Comparison of ENCODE assay signal across 17 cellular contexts in the genomic region with DNA sequence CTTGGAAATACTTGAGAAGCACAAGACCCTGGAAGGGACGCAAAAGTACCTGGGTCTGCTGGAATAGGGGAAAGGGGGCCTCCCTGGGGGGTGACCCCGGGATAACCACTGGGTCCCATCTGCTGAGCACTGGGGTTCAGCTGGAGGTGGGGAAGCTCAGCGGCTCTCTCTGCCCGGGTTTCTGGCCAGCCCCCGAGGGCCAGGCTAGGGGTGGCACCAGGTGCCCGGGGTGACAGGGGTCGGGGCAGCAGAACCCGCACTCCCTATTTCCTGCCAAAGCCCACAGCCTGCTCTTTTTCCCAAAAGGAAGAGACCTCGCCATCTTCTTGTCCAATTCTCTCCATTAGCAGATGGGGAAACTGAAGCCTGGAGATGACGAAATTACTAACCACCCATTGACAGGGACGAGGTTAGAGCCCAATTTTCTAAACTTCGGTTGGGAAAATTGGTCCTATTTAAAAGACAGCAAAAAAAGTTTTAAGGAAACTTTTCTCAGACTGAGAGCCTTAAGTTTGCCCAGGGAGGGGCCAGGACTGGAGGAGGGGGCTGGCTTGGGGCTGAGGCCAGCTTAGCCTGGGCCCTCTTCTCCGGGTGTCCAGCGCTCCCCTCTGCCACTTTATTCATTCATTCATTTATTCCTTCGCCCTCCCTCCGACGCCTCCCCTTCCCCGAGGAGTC. TPM values are rescaled to one million over a fixed set of nuclear protein-coding genes. Genes with fewer than 3 reads are reported as not detected.
DNase-seq lines count a peak whose midpoint lies in the region; ATAC-seq lines count a peak whose summit lies in the region.
"Had no signal": no experiment of that assay in that cellular context is flagged by ENCODE, and none has a peak within 500 bp of the region (broad histone marks: within the 10 kb centered on the region; RNA-seq: fewer than 3 reads in every experiment).

No MANE protein-coding gene starts in this region.

- H3K9me3 Mint-ChIP-seq in activated naive CD4-positive, alpha-beta T cell treated with anti-CD3 and anti-CD28 coated beads, Interleukin-2, amount 50 U/mL, for 72 hours = peaks cover 0 to 7% of the 10 kb centered on the region in 2 donors
- H3K9me3 Mint-ChIP-seq in activated T-helper 1 cell treated with anti-CD3 and anti-CD28 coated beads, Interleukin-12 subunit alpha, Interleukin-12 subunit beta, Interleukin-2, Interleukin-4 antibody, amounts not matched to agents 30 ng/mL and 10 ng/mL and 1 ng/mL, durations not matched to agents 14 hours and 24 hours and 36 hours = peaks cover 5% of the 10 kb centered on the region
- H3K9me3 Mint-ChIP-seq: natural killer cell treated with Interleukin-12 subunit alpha and Interleukin-12 subunit beta and Interleukin-15 and Interleukin-18, amount 100 ng/mL, for 72 hours had no signal

- peaks cover 24% of the 10 kb centered on the region for H3K4me1 Mint-ChIP-seq in activated T-helper 1 cell treated with anti-CD3 and anti-CD28 coated beads, Interleukin-12 subunit alpha, Interleukin-12 subunit beta, Interleukin-2, Interleukin-4 antibody, amounts not matched to agents 30 ng/mL and 10 ng/mL and 1 ng/mL, durations not matched to agents 14 hours and 24 hours and 36 hours (ENCODE audit: low read depth)
- H3K4me1 Mint-ChIP-seq: memory B cell had no signal

- no peak overlapping the region for H3K27ac Mint-ChIP-seq in activated naive CD4-positive, alpha-beta T cell treated with anti-CD3 and anti-CD28 coated beads, Interleukin-2, amount 50 U/mL, for 72 hours
- H3K27ac Mint-ChIP-seq in activated T-helper 1 cell treated with anti-CD3 and anti-CD28 coated beads, Interleukin-12 subunit alpha, Interleukin-12 subunit beta, Interleukin-2, Interleukin-4 antibody, amounts not matched to agents 30 ng/mL and 10 ng/mL and 1 ng/mL, durations not matched to agents 14 hours and 24 hours and 36 hours = peak overlapping the region; percentile 75
- H3K27ac Mint-ChIP-seq: memory B cell; natural killer cell treated with Interleukin-12 subunit alpha and Interleukin-12 subunit beta and Interleukin-15 and Interleukin-18, amount 100 ng/mL, for 72 hours; stimulated activated memory B cell treated with anti-CD40 and anti-IgM and Interleukin-4, amounts not matched to agents 10 μg/mL and 1 μg/mL and 100 μg/mL, for 72 hours had no signal

- H3K4me3 Mint-ChIP-seq in activated T-helper 1 cell treated with anti-CD3 and anti-CD28 coated beads, Interleukin-12 subunit alpha, Interleukin-12 subunit beta, Interleukin-2, Interleukin-4 antibody, amounts not matched to agents 30 ng/mL and 10 ng/mL and 1 ng/mL, durations not matched to agents 14 hours and 24 hours and 36 hours = no peak overlapping the region
- H3K4me3 Mint-ChIP-seq: memory B cell had no signal

- DNase-seq in activated naive CD4-positive, alpha-beta T cell treated with anti-CD3 and anti-CD28 coated beads, Interleukin-2, amount 50 U/mL, for 16 hours = peak; percentile 11
- DNase-seq in activated naive CD4-positive, alpha-beta T cell treated with anti-CD3 and anti-CD28 coated beads, Interleukin-2, amount 50 U/mL, for 72 hours (ENCODE audit: low spot score in 2 of 2) = no peak
- DNase-seq in activated T-helper 1 cell treated with anti-CD3 and anti-CD28 coated beads, Interleukin-12 subunit alpha, Interleukin-12 subunit beta, Interleukin-2, Interleukin-4 antibody, amounts not matched to agents 30 ng/mL and 10 ng/mL and 1 ng/mL, durations not matched to agents 14 hours and 24 hours and 36 hours (ENCODE audit: low spot score) = no peak
- DNase-seq in mesenteric fat pad (ENCODE audit: low spot score) (peak; percentile 60), HK-2 (ENCODE audit: unreplicated experiment) (no peak)
- no peak for DNase-seq in effector CD8-positive, alpha-beta T cell (lab: John Stamatoyannopoulos, UW)
- DNase-seq: activated gamma-delta T cell treated with Interleukin-2 at 50 U/mL for 16 hours, colonic mucosa, NCI-H2107, NCI-H524 treated with DMSO at 0.1 percent for 48 hours had no signal

- ATAC-seq in activated naive CD4-positive, alpha-beta T cell treated with anti-CD3 and anti-CD28 coated beads, Interleukin-2, amount 50 U/mL, for 72 hours = no peak
- no peak for ATAC-seq in GM19397 (IDR thresholded peaks at IDR 0.05; ENCODE audit: unreplicated experiment)
- no peak for ATAC-seq in HG02970 (IDR thresholded peaks at IDR 0.05; ENCODE audit: low FRiP score, unreplicated experiment)
- ATAC-seq: natural killer cell treated with Interleukin-12 subunit alpha and Interleukin-12 subunit beta and Interleukin-15 and Interleukin-18, amount 100 ng/mL, for 72 hours; Right ventricle myocardium inferior; stimulated activated memory B cell treated with anti-CD40 and anti-IgM and Interleukin-4, amounts not matched to agents 10 μg/mL and 1 μg/mL and 100 μg/mL, for 72 hours had no signal

- intact Hi-C loops in activated T-helper 1 cell treated with anti-CD3 and anti-CD28 coated beads, Interleukin-12 subunit alpha, Interleukin-12 subunit beta, Interleukin-2, Interleukin-4 antibody, amounts not matched to agents 30 ng/mL and 10 ng/mL and 1 ng/mL, durations not matched to agents 14 hours and 24 hours and 36 hours (cut with micrococcal nuclease) = loop anchor here (10.0 kb wide), 1 partner anchor 372 kb away; a partner anchor contains a TSS

- peaks cover 0 to 20% of the 10 kb centered on the region in 2 donors for H3K36me3 Mint-ChIP-seq in activated naive CD4-positive, alpha-beta T cell treated with anti-CD3 and anti-CD28 coated beads, Interleukin-2, amount 50 U/mL, for 72 hours
- peaks cover 8% of the 10 kb centered on the region for H3K36me3 Mint-ChIP-seq in activated T-helper 1 cell treated with anti-CD3 and anti-CD28 coated beads, Interleukin-12 subunit alpha, Interleukin-12 subunit beta, Interleukin-2, Interleukin-4 antibody, amounts not matched to agents 30 ng/mL and 10 ng/mL and 1 ng/mL, durations not matched to agents 14 hours and 24 hours and 36 hours (ENCODE audit: low read depth)
- H3K36me3 Mint-ChIP-seq: stimulated activated memory B cell treated with anti-CD40 and anti-IgM and Interleukin-4, amounts not matched to agents 10 μg/mL and 1 μg/mL and 100 μg/mL, for 72 hours had no signal

- H3K27me3 Mint-ChIP-seq in activated T-helper 1 cell treated with anti-CD3 and anti-CD28 coated beads, Interleukin-12 subunit alpha, Interleukin-12 subunit beta, Interleukin-2, Interleukin-4 antibody, amounts not matched to agents 30 ng/mL and 10 ng/mL and 1 ng/mL, durations not matched to agents 14 hours and 24 hours and 36 hours (ENCODE audit: insufficient read depth) = peaks cover 74% of the 10 kb centered on the region

RNA-seq across cellular contexts. Expression of a gene that starts 17.8 kb away (rescaled TPM):
- 10 to 100 TPM in 1 of 2 donors, 1 to 10 TPM in 1; 5.7 to 28.9 TPM for total RNA-seq in activated naive CD4-positive, alpha-beta T cell treated with anti-CD3 and anti-CD28 coated beads, Interleukin-2, amount 50 U/mL, for 72 hours
- total RNA-seq in activated T-helper 1 cell treated with anti-CD3 and anti-CD28 coated beads, Interleukin-12 subunit alpha, Interleukin-12 subunit beta, Interleukin-2, Interleukin-4 antibody, amounts not matched to agents 30 ng/mL and 10 ng/mL and 1 ng/mL, durations not matched to agents 14 hours and 24 hours and 36 hours = 79.5 TPM in 2 replicates
- total RNA-seq in mesenteric fat pad = 5.5 TPM
- total RNA-seq: fibroblast of villous mesenchyme had no signal

Comparison
In these comparisons a context has a peak if more than half of its experiments do, and no peak if none do; other contexts are left out.
1. DNase-seq: peak in activated naive CD4-positive, alpha-beta T cell treated with anti-CD3 and anti-CD28 coated beads, Interleukin-2, amount 50 U/mL, for 16 hours (single experiment) and mesenteric fat pad (single experiment); none in activated naive CD4-positive, alpha-beta T cell treated with anti-CD3 and anti-CD28 coated beads, Interleukin-2, amount 50 U/mL, for 72 hours (0 of 2), activated T-helper 1 cell treated with anti-CD3 and anti-CD28 coated beads, Interleukin-12 subunit alpha, Interleukin-12 subunit beta, Interleukin-2, Interleukin-4 antibody, amounts not matched to agents 30 ng/mL and 10 ng/mL and 1 ng/mL, durations not matched to agents 14 hours and 24 hours and 36 hours (single experiment), HK-2 (single experiment) and effector CD8-positive, alpha-beta T cell (single experiment).